6 cellular contexts compared by ENCODE assay signal in genomic region chr10:123073187-123073586, GRCh38.
"Had no signal": no experiment of that assay in that cellular context is flagged by ENCODE, and none has a peak within 500 bp of the region (broad histone marks: within the 10 kb centered on the region; RNA-seq: fewer than 3 reads in every experiment).

No MANE protein-coding gene starts in this region.

- H3K27ac ChIP-seq: GM23248 had no signal

- ATAC-seq: K562 had no signal

- H3K4me3 ChIP-seq: GM23248, HAP-1, K562 had no signal

- DNase-seq: GM23248, GOT3, H7, IMR-90 had no signal

- H3K9ac ChIP-seq: GM23248 had no signal

- H3K36me3 ChIP-seq: HAP-1 had no signal

- H3K9me3 ChIP-seq: HAP-1 had no signal

- H2AFZ ChIP-seq: GM23248 had no signal
